ENCODE assay signal across 1 cellular context in the genomic region with DNA sequence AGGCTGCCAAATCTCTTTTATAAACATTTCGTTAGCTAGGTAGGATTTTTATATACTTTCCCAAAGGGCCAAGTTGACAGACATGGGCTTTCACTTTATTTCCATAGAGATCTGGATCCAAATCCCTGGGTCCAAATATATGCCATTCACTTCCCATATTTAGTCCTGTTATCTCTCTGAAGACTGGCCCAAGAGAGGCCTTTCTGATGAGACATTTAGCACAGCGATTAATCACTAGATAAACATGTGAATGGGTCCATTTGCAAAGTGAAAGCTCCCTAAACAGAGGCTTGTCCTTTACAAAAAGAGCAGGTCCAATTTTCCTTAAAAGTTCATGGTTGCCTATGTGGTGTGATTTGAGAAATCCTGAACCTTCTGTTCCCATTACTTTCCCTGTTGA.
TF ChIP-seq lines count a peak whose summit lies in the region.

No MANE protein-coding gene starts in this region.

TF ChIP-seq in GM23338, 12 proteins besides CTCF, POLR2A, EP300 and RAD21:
- TF ChIP-seq, protein P1, sequence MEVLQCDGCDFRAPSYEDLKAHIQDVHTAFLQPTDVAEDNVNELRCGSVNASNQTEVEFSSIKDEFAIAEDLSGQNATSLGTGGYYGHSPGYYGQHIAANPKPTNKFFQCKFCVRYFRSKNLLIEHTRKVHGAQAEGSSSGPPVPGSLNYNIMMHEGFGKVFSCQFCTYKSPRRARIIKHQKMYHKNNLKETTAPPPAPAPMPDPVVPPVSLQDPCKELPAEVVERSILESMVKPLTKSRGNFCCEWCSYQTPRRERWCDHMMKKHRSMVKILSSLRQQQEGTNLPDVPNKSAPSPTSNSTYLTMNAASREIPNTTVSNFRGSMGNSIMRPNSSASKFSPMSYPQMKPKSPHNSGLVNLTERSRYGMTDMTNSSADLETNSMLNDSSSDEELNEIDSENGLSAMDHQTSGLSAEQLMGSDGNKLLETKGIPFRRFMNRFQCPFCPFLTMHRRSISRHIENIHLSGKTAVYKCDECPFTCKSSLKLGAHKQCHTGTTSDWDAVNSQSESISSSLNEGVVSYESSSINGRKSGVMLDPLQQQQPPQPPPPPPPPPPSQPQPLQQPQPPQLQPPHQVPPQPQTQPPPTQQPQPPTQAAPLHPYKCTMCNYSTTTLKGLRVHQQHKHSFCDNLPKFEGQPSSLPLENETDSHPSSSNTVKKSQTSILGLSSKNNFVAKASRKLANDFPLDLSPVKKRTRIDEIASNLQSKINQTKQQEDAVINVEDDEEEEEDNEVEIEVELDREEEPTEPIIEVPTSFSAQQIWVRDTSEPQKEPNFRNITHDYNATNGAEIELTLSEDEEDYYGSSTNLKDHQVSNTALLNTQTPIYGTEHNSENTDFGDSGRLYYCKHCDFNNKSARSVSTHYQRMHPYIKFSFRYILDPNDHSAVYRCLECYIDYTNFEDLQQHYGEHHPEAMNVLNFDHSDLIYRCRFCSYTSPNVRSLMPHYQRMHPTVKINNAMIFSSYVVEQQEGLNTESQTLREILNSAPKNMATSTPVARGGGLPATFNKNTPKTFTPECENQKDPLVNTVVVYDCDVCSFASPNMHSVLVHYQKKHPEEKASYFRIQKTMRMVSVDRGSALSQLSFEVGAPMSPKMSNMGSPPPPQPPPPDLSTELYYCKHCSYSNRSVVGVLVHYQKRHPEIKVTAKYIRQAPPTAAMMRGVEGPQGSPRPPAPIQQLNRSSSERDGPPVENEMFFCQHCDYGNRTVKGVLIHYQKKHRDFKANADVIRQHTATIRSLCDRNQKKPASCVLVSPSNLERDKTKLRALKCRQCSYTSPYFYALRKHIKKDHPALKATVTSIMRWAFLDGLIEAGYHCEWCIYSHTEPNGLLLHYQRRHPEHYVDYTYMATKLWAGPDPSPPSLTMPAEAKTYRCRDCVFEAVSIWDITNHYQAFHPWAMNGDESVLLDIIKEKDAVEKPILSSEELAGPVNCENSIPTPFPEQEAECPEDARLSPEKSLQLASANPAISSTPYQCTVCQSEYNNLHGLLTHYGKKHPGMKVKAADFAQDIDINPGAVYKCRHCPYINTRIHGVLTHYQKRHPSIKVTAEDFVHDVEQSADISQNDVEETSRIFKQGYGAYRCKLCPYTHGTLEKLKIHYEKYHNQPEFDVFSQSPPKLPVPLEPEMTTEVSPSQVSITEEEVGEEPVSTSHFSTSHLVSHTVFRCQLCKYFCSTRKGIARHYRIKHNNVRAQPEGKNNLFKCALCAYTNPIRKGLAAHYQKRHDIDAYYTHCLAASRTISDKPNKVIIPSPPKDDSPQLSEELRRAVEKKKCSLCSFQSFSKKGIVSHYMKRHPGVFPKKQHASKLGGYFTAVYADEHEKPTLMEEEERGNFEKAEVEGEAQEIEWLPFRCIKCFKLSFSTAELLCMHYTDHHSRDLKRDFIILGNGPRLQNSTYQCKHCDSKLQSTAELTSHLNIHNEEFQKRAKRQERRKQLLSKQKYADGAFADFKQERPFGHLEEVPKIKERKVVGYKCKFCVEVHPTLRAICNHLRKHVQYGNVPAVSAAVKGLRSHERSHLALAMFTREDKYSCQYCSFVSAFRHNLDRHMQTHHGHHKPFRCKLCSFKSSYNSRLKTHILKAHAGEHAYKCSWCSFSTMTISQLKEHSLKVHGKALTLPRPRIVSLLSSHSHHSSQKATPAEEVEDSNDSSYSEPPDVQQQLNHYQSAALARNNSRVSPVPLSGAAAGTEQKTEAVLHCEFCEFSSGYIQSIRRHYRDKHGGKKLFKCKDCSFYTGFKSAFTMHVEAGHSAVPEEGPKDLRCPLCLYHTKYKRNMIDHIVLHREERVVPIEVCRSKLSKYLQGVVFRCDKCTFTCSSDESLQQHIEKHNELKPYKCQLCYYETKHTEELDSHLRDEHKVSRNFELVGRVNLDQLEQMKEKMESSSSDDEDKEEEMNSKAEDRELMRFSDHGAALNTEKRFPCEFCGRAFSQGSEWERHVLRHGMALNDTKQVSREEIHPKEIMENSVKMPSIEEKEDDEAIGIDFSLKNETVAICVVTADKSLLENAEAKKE (CRISPR knock-in tag; IDR thresholded peaks at IDR 0.05), result no peak
- TF ChIP-seq STAT1 (IDR thresholded peaks at IDR 0.05; ENCODE audit: unreplicated experiment) (no peak), NANOG (IDR thresholded peaks at IDR 0.05; ENCODE audit: borderline replicate concordance) (no peak), JUNB (IDR thresholded peaks at IDR 0.05; ENCODE audit: unreplicated experiment) (no peak), ZNF331 (CRISPR knock-in tag; IDR thresholded peaks at IDR 0.05; ENCODE audit: low read depth) (no peak)
- TF ChIP-seq, protein P2, sequence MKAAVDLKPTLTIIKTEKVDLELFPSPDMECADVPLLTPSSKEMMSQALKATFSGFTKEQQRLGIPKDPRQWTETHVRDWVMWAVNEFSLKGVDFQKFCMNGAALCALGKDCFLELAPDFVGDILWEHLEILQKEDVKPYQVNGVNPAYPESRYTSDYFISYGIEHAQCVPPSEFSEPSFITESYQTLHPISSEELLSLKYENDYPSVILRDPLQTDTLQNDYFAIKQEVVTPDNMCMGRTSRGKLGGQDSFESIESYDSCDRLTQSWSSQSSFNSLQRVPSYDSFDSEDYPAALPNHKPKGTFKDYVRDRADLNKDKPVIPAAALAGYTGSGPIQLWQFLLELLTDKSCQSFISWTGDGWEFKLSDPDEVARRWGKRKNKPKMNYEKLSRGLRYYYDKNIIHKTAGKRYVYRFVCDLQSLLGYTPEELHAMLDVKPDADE (IDR thresholded peaks at IDR 0.05), result no peak
